Comparison of ENCODE assay signal across 37 cellular contexts in the genomic region with DNA sequence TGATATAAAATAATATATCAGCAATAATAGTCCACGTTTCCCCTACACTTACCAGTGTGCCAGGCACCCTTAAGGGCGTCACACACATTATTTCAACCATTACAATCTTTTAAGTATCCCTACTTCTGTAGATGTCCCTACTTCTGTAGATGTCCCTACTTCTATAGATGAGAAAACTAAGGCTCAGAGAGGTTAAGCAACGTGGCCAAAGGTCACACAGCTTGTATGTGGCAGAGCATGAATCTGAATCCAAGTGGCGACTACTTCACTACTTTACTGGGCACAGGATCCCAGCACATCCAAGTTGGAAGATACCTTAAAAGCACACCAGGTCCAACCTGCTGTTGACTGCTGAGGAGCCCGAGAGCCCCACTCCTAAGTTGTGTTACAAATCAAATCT.
"Had no signal": no experiment of that assay in that cellular context is flagged by ENCODE, and none has a peak within 500 bp of the region (broad histone marks: within the 10 kb centered on the region; RNA-seq: fewer than 3 reads in every experiment).

No MANE protein-coding gene starts in this region.

- H3K27ac ChIP-seq: brain microvascular endothelial cell, esophagus muscularis mucosa, foreskin keratinocyte, gastrocnemius medialis, heart left ventricle, WERI-Rb-1 had no signal

- FAIRE-seq: astrocyte, bronchial epithelial cell, colon had no signal

- H3K4me3 ChIP-seq: esophagus muscularis mucosa, gastrocnemius medialis, heart left ventricle had no signal

- H3K27me3 ChIP-seq: esophagus muscularis mucosa, gastrocnemius medialis had no signal

- H3K36me3 ChIP-seq: brain microvascular endothelial cell, esophagus muscularis mucosa, gastrocnemius medialis, heart left ventricle, WERI-Rb-1 had no signal

- DNase-seq: activated B cell treated with CpG ODN at 0.5 μM for 24 hours; activated CD4-positive, alpha-beta memory T cell treated with anti-CD3 and anti-CD28 coated beads for 36 hours; activated CD4-positive, alpha-beta T cell treated with anti-CD3 and anti-CD28 coated beads for 48 hours; activated CD8-positive, alpha-beta memory T cell treated with anti-CD3 and anti-CD28 coated beads, Interleukin-2, amount 10 ng/mL, durations not matched to agents 7 days and 5 days; activated CD8-positive, alpha-beta memory T cell treated with anti-CD3 and anti-CD28 coated beads, Interleukin-2, amount 50 U/mL, for 4 hours; activated CD8-positive, alpha-beta T cell treated with anti-CD3 and anti-CD28 coated beads, Interleukin-2, amount 10 ng/mL, durations not matched to agents 7 days and 5 days; activated gamma-delta T cell treated with Interleukin-2 at 50 U/mL for 16 hours; activated naive CD4-positive, alpha-beta T cell treated with anti-CD3 and anti-CD28 coated beads, Interleukin-2, amount 50 U/mL, for 16 hours; activated naive CD4-positive, alpha-beta T cell treated with Interleukin-2 at 50 U/mL for 16 hours; activated T-cell treated with anti-CD3 and anti-CD28 coated beads, Interleukin-2, amount 50 U/mL, for 1 hour; activated T-cell treated with anti-CD3 and anti-CD28 coated beads, Interleukin-2, amount 50 U/mL, for 48 hours; amniotic stem cell; anterior cingulate cortex; brain microvascular endothelial cell; caudate nucleus; cortex of kidney; dermis blood vessel endothelial cell; effector CD4-positive, alpha-beta T cell; effector memory CD8-positive, alpha-beta T cell; erythroblast; foreskin keratinocyte; gastrocnemius medialis; glutamatergic neuron; heart left ventricle; T-helper 1 cell; T-helper 17 cell; T1000; WERI-Rb-1 had no signal

- H3K4me3 Mint-ChIP-seq: activated B cell treated with CpG ODN at 0.5 μM for 24 hours; activated CD4-positive, alpha-beta memory T cell treated with anti-CD3 and anti-CD28 coated beads for 36 hours; activated CD8-positive, alpha-beta memory T cell treated with anti-CD3 and anti-CD28 coated beads, Interleukin-2, amount 10 ng/mL, durations not matched to agents 7 days and 5 days; activated CD8-positive, alpha-beta T cell treated with anti-CD3 and anti-CD28 coated beads, Interleukin-2, amount 10 ng/mL, durations not matched to agents 7 days and 5 days; activated naive CD8-positive, alpha-beta T cell; activated T-helper 1 cell treated with anti-CD3 and anti-CD28 coated beads, Interleukin-12 subunit alpha, Interleukin-12 subunit beta, Interleukin-2, Interleukin-4 antibody, amounts not matched to agents 30 ng/mL and 10 ng/mL and 1 ng/mL, durations not matched to agents 14 hours and 24 hours and 36 hours; effector memory CD8-positive, alpha-beta T cell; T-helper 17 cell; T-helper 2 cell treated with Interferon-gamma antibody and Interleukin-4, amounts not matched to agents 5 μg/mL and 100 μg/mL, for 36 hours had no signal

- H3K9me3 ChIP-seq: gastrocnemius medialis had no signal

- ATAC-seq: activated CD4-positive, CD25-positive, alpha-beta regulatory T cell treated with anti-CD3 and anti-CD28 coated beads, Interleukin-2, amount 50 U/mL, for 24 hours; activated CD8-positive, alpha-beta memory T cell treated with anti-CD3 and anti-CD28 coated beads, Interleukin-2, amount 10 ng/mL, durations not matched to agents 7 days and 5 days; activated CD8-positive, alpha-beta T cell treated with anti-CD3 and anti-CD28 coated beads, Interleukin-2, amount 10 ng/mL, durations not matched to agents 7 days and 5 days; effector memory CD8-positive, alpha-beta T cell; foreskin keratinocyte; gastrocnemius medialis; heart left ventricle; T-helper 17 cell had no signal

- H3K27ac Mint-ChIP-seq: activated CD4-positive, alpha-beta memory T cell treated with anti-CD3 and anti-CD28 coated beads for 36 hours; activated CD8-positive, alpha-beta memory T cell treated with anti-CD3 and anti-CD28 coated beads, Interleukin-2, amount 10 ng/mL, durations not matched to agents 7 days and 5 days; activated CD8-positive, alpha-beta T cell treated with anti-CD3 and anti-CD28 coated beads, Interleukin-2, amount 10 ng/mL, durations not matched to agents 7 days and 5 days; activated naive CD8-positive, alpha-beta T cell; activated T-helper 1 cell treated with anti-CD3 and anti-CD28 coated beads, Interleukin-12 subunit alpha, Interleukin-12 subunit beta, Interleukin-2, Interleukin-4 antibody, amounts not matched to agents 30 ng/mL and 10 ng/mL and 1 ng/mL, durations not matched to agents 14 hours and 24 hours and 36 hours; activated T-helper 2 cell treated with anti-CD3 and anti-CD28 coated beads, Interferon-gamma antibody, Interleukin-2, Interleukin-4, amounts not matched to agents 10 μg/mL and 5 μg/mL and 100 μg/mL, durations not matched to agents 14 hours and 24 hours and 36 hours; T-helper 17 cell; T-helper 2 cell treated with Interferon-gamma antibody and Interleukin-4, amounts not matched to agents 5 μg/mL and 100 μg/mL, for 36 hours had no signal

- H3K36me3 Mint-ChIP-seq: activated CD4-positive, alpha-beta memory T cell treated with anti-CD3 and anti-CD28 coated beads for 36 hours; activated naive CD8-positive, alpha-beta T cell had no signal

- H3K9me3 Mint-ChIP-seq: activated B cell treated with CpG ODN at 0.5 μM for 24 hours; activated T-helper 2 cell treated with anti-CD3 and anti-CD28 coated beads, Interferon-gamma antibody, Interleukin-2, Interleukin-4, amounts not matched to agents 10 μg/mL and 5 μg/mL and 100 μg/mL, durations not matched to agents 14 hours and 24 hours and 36 hours; effector memory CD8-positive, alpha-beta T cell; T-helper 2 cell treated with Interferon-gamma antibody and Interleukin-4, amounts not matched to agents 5 μg/mL and 100 μg/mL, for 36 hours had no signal

- H3K27me3 Mint-ChIP-seq: activated B cell treated with CpG ODN at 0.5 μM for 24 hours had no signal
